Comparison of ENCODE assay signal across 1 cellular context in genomic region chr11:67260885-67261634, GRCh38.
TF ChIP-seq lines count a peak whose summit lies in the region.

No MANE protein-coding gene starts in this region.

TF ChIP-seq in K562, 482 proteins besides CTCF, POLR2A, EP300 and RAD21:
- peak; percentile 21; the same call in 1 of the 2 replicates for TF ChIP-seq PHF8 (IDR thresholded peaks at IDR 0.05; ENCODE audit: borderline replicate concordance, low read length)
- peak; percentile 83 to 86 for TF ChIP-seq NRF1 (conservative IDR thresholded peaks at IDR 0.05 in 1 of 2, IDR thresholded peaks at IDR 0.05 in 1 of 2)
TF ChIP-seq in K562: peak in this region for 2; not testable (repeated sequence) for 480.
